15 cellular contexts compared by ENCODE assay signal in the genomic region with DNA sequence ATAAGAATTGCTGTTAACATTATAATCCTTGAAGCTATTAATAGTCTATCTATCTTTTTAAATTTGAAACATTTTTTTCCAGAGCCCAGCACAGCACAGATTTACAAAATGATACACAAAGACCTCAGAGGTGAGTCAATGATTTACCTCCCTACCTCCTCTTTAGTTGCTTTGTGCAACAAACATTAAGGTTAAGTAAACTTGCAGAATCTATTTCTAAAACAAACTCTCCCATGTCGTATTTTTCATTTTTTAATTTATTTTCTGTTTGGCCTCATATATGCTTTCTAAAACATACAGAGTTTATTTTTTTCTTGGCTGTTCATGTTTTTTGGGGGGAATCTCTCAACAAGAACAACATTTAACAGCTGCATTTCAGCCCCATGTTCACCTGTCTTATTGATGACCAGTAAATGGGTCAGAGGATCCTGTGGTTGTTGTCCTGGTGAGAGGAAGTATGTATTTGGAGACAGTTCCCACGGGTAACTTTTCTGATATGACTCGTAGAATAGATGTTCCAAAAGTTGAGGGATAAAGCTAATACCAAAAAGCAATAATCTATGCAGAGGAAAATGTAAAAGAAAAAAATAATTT. TPM values are rescaled to one million over a fixed set of nuclear protein-coding genes. Genes with fewer than 3 reads are reported as not detected.
DNase-seq lines count a peak whose midpoint lies in the region; ATAC-seq and TF ChIP-seq lines count a peak whose summit lies in the region.
"Had no signal": no experiment of that assay in that cellular context is flagged by ENCODE, and none has a peak within 500 bp of the region (broad histone marks: within the 10 kb centered on the region; RNA-seq: fewer than 3 reads in every experiment).

No MANE protein-coding gene starts in this region.

- no peak overlapping the region for H3K4me3 ChIP-seq in fibroblast of mammary gland (ENCODE audit: control insufficient read depth, low read depth, low read length)
- H3K4me3 ChIP-seq: BLaER1 treated with 17β-estradiol and CSF1 and Interleukin-3, amounts not matched to agents 10 nM and 100 nM; GM23338 had no signal

- ATAC-seq in left lobe of liver (peak; percentile 89), HG02588 (IDR thresholded peaks at IDR 0.05; ENCODE audit: unreplicated experiment) (no peak)
- ATAC-seq: CD8-positive, alpha-beta T cell; GM23338 had no signal

- no peaks in the 10 kb centered on the region for H3K27me3 Mint-ChIP-seq in progenitor cell of endocrine pancreas
- H3K27me3 Mint-ChIP-seq: B cell had no signal

- no peak for TF ChIP-seq CTCF in fibroblast of mammary gland (conservative IDR thresholded peaks at IDR 0.05; ENCODE audit: control insufficient read depth, insufficient read depth, low read depth, low read length)
- no peak for TF ChIP-seq CTCF in progenitor cell of endocrine pancreas (IDR thresholded peaks at IDR 0.05; ENCODE audit: unreplicated experiment)

- DNase-seq in fibroblast of mammary gland (ENCODE audit: low read depth) (peak; percentile 23), left lobe of liver (ENCODE audit: low spot score) (no peak), progenitor cell of endocrine pancreas (ENCODE audit: low spot score, unreplicated experiment) (no peak), NCI-H2196 treated with DMSO at 0.1 percent for 48 hours (lab: John Stamatoyannopoulos, UW; ENCODE audit: unreplicated experiment) (no peak), NCI-H2227 (lab: John Stamatoyannopoulos, UW; ENCODE audit: unreplicated experiment) (no peak)
- DNase-seq: Calu3; CD8-positive, alpha-beta T cell; DMS79 treated with DMSO at 0.1 percent for 48 hours; GF-D8; HCEC 1CT had no signal

- H3K4me3 Mint-ChIP-seq in progenitor cell of endocrine pancreas (ENCODE audit: low read depth): no peak overlapping the region
- H3K4me3 Mint-ChIP-seq: B cell; CD8-positive, alpha-beta T cell; GM23338 had no signal

- H3K9me3 Mint-ChIP-seq in progenitor cell of endocrine pancreas (ENCODE audit: low read depth): peaks cover 12% of the 10 kb centered on the region
- H3K9me3 Mint-ChIP-seq: CD8-positive, alpha-beta T cell; GM23338 had no signal

- peak overlapping the region; percentile 26 for H3K27ac Mint-ChIP-seq in progenitor cell of endocrine pancreas
- H3K27ac Mint-ChIP-seq: B cell; CD8-positive, alpha-beta T cell; GM23338 had no signal

- peaks cover 14% of the 10 kb centered on the region for H3K4me1 Mint-ChIP-seq in progenitor cell of endocrine pancreas (ENCODE audit: low read depth)
- H3K4me1 Mint-ChIP-seq: B cell, GM23338 had no signal

- peaks cover 2% of the 10 kb centered on the region for H3K36me3 Mint-ChIP-seq in progenitor cell of endocrine pancreas (ENCODE audit: insufficient read depth)
- H3K36me3 Mint-ChIP-seq: CD8-positive, alpha-beta T cell had no signal

RNA-seq across cellular contexts. Expression of a gene that starts 42.6 kb away (rescaled TPM):
- total RNA-seq in left lobe of liver (8.9 TPM), progenitor cell of endocrine pancreas (0.11 and 0.14 TPM in 2 replicates)
- total RNA-seq: Calu3; CD8-positive, alpha-beta T cell; GM23338; HT1080 had no signal
